ENCODE assay signal across 13 cellular contexts in the genomic region with DNA sequence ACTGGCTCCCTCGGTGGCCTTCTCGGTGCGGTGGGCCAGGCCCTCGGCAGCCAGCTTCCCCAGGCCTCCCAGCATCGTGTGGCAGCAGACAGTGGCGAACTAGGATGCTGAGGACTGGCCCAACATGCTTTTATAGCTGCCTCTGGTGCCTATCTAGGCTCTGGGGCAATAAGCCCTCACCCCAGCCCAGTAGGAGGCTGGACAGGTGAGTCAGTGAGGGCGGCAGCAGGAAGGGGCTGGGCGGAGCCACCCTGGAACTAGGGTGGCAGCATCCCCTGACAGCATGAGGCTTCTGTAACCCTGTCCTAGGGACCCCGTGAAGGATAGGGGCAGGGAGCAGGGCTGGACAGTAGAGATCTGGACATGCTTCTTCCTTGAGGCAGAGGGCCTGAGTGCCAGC. TPM values are rescaled to one million over a fixed set of nuclear protein-coding genes. Genes with fewer than 3 reads are reported as not detected.
"Had no signal": no experiment of that assay in that cellular context is flagged by ENCODE, and none has a peak within 500 bp of the region (broad histone marks: within the 10 kb centered on the region; RNA-seq: fewer than 3 reads in every experiment).

Gene FAM25G, minus strand, starts transcription at position 101 of the 400 bp plus-strand sequence. Its CDS starts 26 bp downstream, at position 75.

RNA-seq across cellular contexts. Expression of gene FAM25G, which starts in this region (rescaled TPM):
- total RNA-seq: stomach, subcutaneous adipose tissue, temporal lobe, thoracic aorta, thyroid gland, tibial nerve, transverse colon, upper lobe of left lung, upper lobe of right lung, ureter, urinary bladder, uterus, vagina had no signal
- polyA plus RNA-seq: stomach, urinary bladder had no signal
